In the genomic region with DNA sequence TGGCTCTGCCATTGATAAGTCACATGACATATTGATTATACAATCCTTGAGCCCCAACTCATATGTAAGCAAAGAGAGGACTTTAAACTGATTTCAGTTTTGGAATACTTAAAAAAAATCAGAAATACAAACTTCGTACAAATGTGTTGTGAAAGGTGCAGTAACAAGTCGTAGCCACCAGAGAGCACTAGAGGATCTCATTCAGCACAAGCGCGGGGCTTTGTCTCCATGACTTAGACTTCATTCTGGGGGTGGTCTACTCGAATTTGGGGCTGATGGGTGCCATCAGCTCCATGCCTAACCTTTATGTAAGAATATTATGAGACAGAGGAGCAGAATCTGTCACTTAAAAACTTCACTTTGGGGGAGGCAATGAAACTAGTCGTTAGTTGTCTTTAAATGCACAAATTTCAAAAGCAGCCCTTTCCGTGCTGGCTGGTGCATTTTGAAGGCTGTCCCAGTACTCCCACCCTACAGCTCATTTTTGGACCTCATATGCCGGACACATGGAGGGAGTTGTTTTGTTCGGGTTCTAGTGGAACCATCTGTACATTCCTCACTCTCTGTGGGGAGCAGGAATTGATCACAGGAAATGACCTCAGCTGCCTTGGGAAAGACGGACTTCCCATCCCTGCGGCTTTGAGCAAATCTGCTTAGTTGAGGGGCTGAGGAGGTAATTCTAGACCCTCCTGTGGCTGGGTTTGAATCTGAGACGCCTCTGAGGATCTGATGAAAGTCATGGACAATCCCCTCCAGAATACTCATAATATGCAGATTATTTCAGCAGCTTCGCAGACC, we compare ENCODE assay signal across 8 cellular contexts. TPM values are rescaled to one million over a fixed set of nuclear protein-coding genes. Genes with fewer than 3 reads are reported as not detected.
DNase-seq lines count a peak whose midpoint lies in the region; ATAC-seq and TF ChIP-seq lines count a peak whose summit lies in the region.

No MANE protein-coding gene starts in this region.

- no peak overlapping the region for H3K27ac ChIP-seq in duodenal mucosa (ENCODE audit: low read depth, low read length)
- no peak overlapping the region for H3K27ac ChIP-seq in lung (ENCODE audit: low read depth in 1 of 2, low read length in 1 of 2)

- peak; percentile 79 for DNase-seq in AG20443 (ENCODE audit: low spot score)
- peak; percentile 73 for DNase-seq in NCI-H2227 (lab: John Stamatoyannopoulos, UW; ENCODE audit: unreplicated experiment)
- DNase-seq in activated CD4-positive, alpha-beta T cell treated with anti-CD3 and anti-CD28 coated beads for 1 hour: peak; percentile 22
- peak; percentile 36 for DNase-seq in lung (ENCODE audit: low spot score)
- no peak for DNase-seq in UCSD-AML1 (lab: John Stamatoyannopoulos, UW; ENCODE audit: unreplicated experiment)

- no peak overlapping the region for H3K27ac Mint-ChIP-seq in stimulated activated naive CD8-positive, alpha-beta T cell treated with anti-CD3 and anti-CD28 coated beads, Interleukin-15, Interleukin-2, amounts not matched to agents 100 ng/mL and 50 ng/mL, for 24 hours

- 11 to 14% methylated on average over 13 of the region's 13 CpGs for WGBS in lung, 2 donors

- H3K36me3 ChIP-seq in duodenal mucosa (ENCODE audit: control insufficient read depth in 1 of 2, insufficient read depth in 2 of 2, low read length in 2 of 2) (no peaks in the 10 kb centered on the region), lung (ENCODE audit: control insufficient read depth in 2 of 2, insufficient read depth in 2 of 2, low read length in 2 of 2) (no peaks in the 10 kb centered on the region)

- no peaks in the 10 kb centered on the region for H3K36me3 Mint-ChIP-seq in stimulated activated naive CD8-positive, alpha-beta T cell treated with anti-CD3 and anti-CD28 coated beads, Interleukin-15, Interleukin-2, amounts not matched to agents 100 ng/mL and 50 ng/mL, for 24 hours (ENCODE audit: low read depth)

- H3K4me3 ChIP-seq in duodenal mucosa (ENCODE audit: low read depth in 1 of 2, low read length in 2 of 2): peak overlapping the region; percentile 13 to 28
- no peak overlapping the region for H3K4me3 ChIP-seq in lung

- peaks cover 51% of the 10 kb centered on the region for H3K27me3 Mint-ChIP-seq in stimulated activated naive CD8-positive, alpha-beta T cell treated with anti-CD3 and anti-CD28 coated beads, Interleukin-15, Interleukin-2, amounts not matched to agents 100 ng/mL and 50 ng/mL, for 24 hours

- H3K4me3 Mint-ChIP-seq in stimulated activated naive CD8-positive, alpha-beta T cell treated with anti-CD3 and anti-CD28 coated beads, Interleukin-15, Interleukin-2, amounts not matched to agents 100 ng/mL and 50 ng/mL, for 24 hours: peak overlapping the region; percentile 50

- H3K27me3 ChIP-seq in duodenal mucosa (ENCODE audit: control insufficient read depth in 1 of 2, insufficient read depth in 2 of 2, low read length in 2 of 2) (peaks cover 5 to 9% of the 10 kb centered on the region in 2 donors), lung (ENCODE audit: control insufficient read depth, insufficient read depth) (no peaks in the 10 kb centered on the region)

- H3K9ac ChIP-seq in duodenal mucosa (ENCODE audit: low read depth in 1 of 2, low read length in 2 of 2): no peak overlapping the region

- peaks cover 7% of the 10 kb centered on the region for H3K4me1 Mint-ChIP-seq in stimulated activated naive CD8-positive, alpha-beta T cell treated with anti-CD3 and anti-CD28 coated beads, Interleukin-15, Interleukin-2, amounts not matched to agents 100 ng/mL and 50 ng/mL, for 24 hours (ENCODE audit: low read depth)

- H3K4me1 ChIP-seq in duodenal mucosa (ENCODE audit: control insufficient read depth in 1 of 2, insufficient read depth in 2 of 2, low read length in 2 of 2): peaks cover 6 to 11% of the 10 kb centered on the region in 2 donors
- H3K4me1 ChIP-seq in lung (ENCODE audit: control insufficient read depth in 2 of 2, insufficient read depth in 2 of 2, low read length in 2 of 2): peaks cover 0 to 2% of the 10 kb centered on the region in 2 donors

- no peaks in the 10 kb centered on the region for H3K9me3 Mint-ChIP-seq in stimulated activated naive CD8-positive, alpha-beta T cell treated with anti-CD3 and anti-CD28 coated beads, Interleukin-15, Interleukin-2, amounts not matched to agents 100 ng/mL and 50 ng/mL, for 24 hours

- no peaks in the 10 kb centered on the region for H3K9me3 ChIP-seq in duodenal mucosa (ENCODE audit: control insufficient read depth in 1 of 2, low read length in 2 of 2)
- H3K9me3 ChIP-seq in lung (ENCODE audit: control insufficient read depth in 2 of 2, insufficient read depth in 1 of 2, low read length in 1 of 2): no peaks in the 10 kb centered on the region

- TF ChIP-seq CTCF in lung (IDR thresholded peaks at IDR 0.05; ENCODE audit: control extremely low read depth, extremely low read depth): peak; percentile 87

- ATAC-seq in GM18868 (IDR thresholded peaks at IDR 0.05; ENCODE audit: unreplicated experiment) (peak; percentile 44), lung (ENCODE audit: insufficient read depth, low FRiP score) (no peak)

RNA-seq across cellular contexts. Expression of a gene that starts 27.5 kb away (rescaled TPM):
- total RNA-seq in lung: 1 to 10 TPM in 1 of 2 donors, under 1 TPM in 1; 0.71 to 8.3 TPM
- under 1 TPM; 0.31 to 0.47 TPM for polyA plus RNA-seq in lung

RNA-seq across cellular contexts. Expression of a gene that starts 49.2 kb away (rescaled TPM):
- 1 to 10 TPM; 2.4 to 3.9 TPM for total RNA-seq in lung
- polyA plus RNA-seq in lung: 1 to 10 TPM; 4.8 to 6.4 TPM
